Comparison of ENCODE assay signal across 8 cellular contexts in genomic region chr14:20681348-20682126, GRCh38. TPM values are rescaled to one million over a fixed set of nuclear protein-coding genes. Genes with fewer than 3 reads are reported as not detected.
DNase-seq lines count a peak whose midpoint lies in the region; ATAC-seq and TF ChIP-seq lines count a peak whose summit lies in the region.

No MANE protein-coding gene starts in this region.

- H3K9me2 ChIP-seq in GM23338 (ENCODE audit: insufficient read depth), result no peaks in the 10 kb centered on the region

- H3K27me3 ChIP-seq in GM23338 (ENCODE audit: insufficient read depth) (no peaks in the 10 kb centered on the region), skeletal muscle tissue (ENCODE audit: control insufficient read depth in 3 of 3, insufficient read depth in 3 of 3, low read length in 3 of 3) (no peaks in the 10 kb centered on the region)

- peak overlapping the region; percentile 80 for H3K4me2 ChIP-seq in GM23338

- peak overlapping the region; percentile 82; the same call in 1 of the 2 replicates for H3K27ac ChIP-seq in GM23338 (ENCODE audit: low read depth)
- peak overlapping the region; percentile 99 for H3K27ac ChIP-seq in skeletal muscle tissue (ENCODE audit: low read depth, low read length)

- H3K9me3 Mint-ChIP-seq in GM23338, result no peaks in the 10 kb centered on the region

- H3K4me3 ChIP-seq in GM23338 (peak overlapping the region; percentile 92), skeletal muscle tissue (ENCODE audit: low read length in 3 of 3) (peak overlapping the region; percentile 83 to 94 (median 88))

- no peaks in the 10 kb centered on the region for H4K20me1 ChIP-seq in GM23338 (replicated peaks; ENCODE audit: insufficient read depth)

- peaks cover 3% of the 10 kb centered on the region; the same call in 1 of the 2 replicates for H3F3A ChIP-seq in GM23338 (replicated peaks; ENCODE audit: low read depth)

- ATAC-seq in GM23338 (peak; percentile 8), GM21717 (IDR thresholded peaks at IDR 0.05; ENCODE audit: unreplicated experiment) (no peak)

- H3K4me1 ChIP-seq in GM23338 (ENCODE audit: insufficient read depth) (peaks cover 9% of the 10 kb centered on the region), skeletal muscle tissue (ENCODE audit: control insufficient read depth in 3 of 3, insufficient read depth in 3 of 3, low read length in 3 of 3) (peaks cover 29 to 43% (median 32%) of the 10 kb centered on the region in 3 donors)

- peak overlapping the region; percentile 87 for H2AFZ ChIP-seq in GM23338

- no peaks in the 10 kb centered on the region for H3K9me3 ChIP-seq in skeletal muscle tissue (ENCODE audit: control insufficient read depth in 3 of 3, low read length in 3 of 3)

- H3K27ac Mint-ChIP-seq in GM23338, result peak overlapping the region; percentile 91

- peak; percentile 89 for DNase-seq in DMS 273 treated with DMSO at 0.1 percent for 48 hours (lab: John Stamatoyannopoulos, UW)
- peak; percentile 92 for DNase-seq in GM23338 (ENCODE audit: low spot score)
- DNase-seq in NCI-H146 treated with DMSO at 0.1 percent for 48 hours (lab: John Stamatoyannopoulos, UW; ENCODE audit: unreplicated experiment), result peak; percentile 43
- peak; percentile 78 for DNase-seq in UCSD-AML1 (lab: John Stamatoyannopoulos, UW; ENCODE audit: unreplicated experiment)
- DNase-seq in brain pericyte (ENCODE audit: low read depth, low spot score), result peak; percentile 67
- peak; percentile 60 for DNase-seq in iPS-NIHi11 (ENCODE audit: low spot score)

- H3K79me2 ChIP-seq in GM23338 (replicated peaks; ENCODE audit: insufficient read depth), result no peaks in the 10 kb centered on the region

- H3K27me3 Mint-ChIP-seq in GM23338 (ENCODE audit: insufficient read depth, low read depth, poor library complexity), result peaks cover 13% of the 10 kb centered on the region

- peak overlapping the region; percentile 94 to 99 (median 97) for H3K9ac ChIP-seq in skeletal muscle tissue (ENCODE audit: low read depth in 1 of 3, low read length in 3 of 3)

- no peak overlapping the region for H3K4me3 Mint-ChIP-seq in GM23338

- H3K4me1 Mint-ChIP-seq in GM23338, result peaks cover 17% of the 10 kb centered on the region

- TF ChIP-seq CTCF in GM23338 (conservative IDR thresholded peaks at IDR 0.05; ENCODE audit: low read depth in 2 of 2), result no peak

- H3K36me3 Mint-ChIP-seq in GM23338 (ENCODE audit: low read depth), result no peaks in the 10 kb centered on the region; the same call in 2 of the 3 replicates

- H3K36me3 ChIP-seq in GM23338 (ENCODE audit: insufficient read depth) (no peaks in the 10 kb centered on the region), skeletal muscle tissue (ENCODE audit: control insufficient read depth in 3 of 3, insufficient read depth in 3 of 3, low read length in 3 of 3) (no peaks in the 10 kb centered on the region)

TF ChIP-seq in GM23338, 12 proteins besides CTCF, POLR2A, EP300 and RAD21:
- TF ChIP-seq CREB1 (CRISPR knock-in tag; IDR thresholded peaks at IDR 0.05; ENCODE audit: low read depth), result no peak
- TF ChIP-seq ZNF114 (CRISPR knock-in tag; IDR thresholded peaks at IDR 0.05), result no peak

RNA-seq across cellular contexts. Expression of gene RNASE4, which starts 2.8 kb away (rescaled TPM):
- total RNA-seq in GM23338 (2014; rRNA removed; shearing (Covaris generic)), result 1.6 and 2.0 TPM in 2 replicates
- 0.29 and 0.45 TPM in 2 replicates for polyA plus RNA-seq in GM23338 (2016; fragmentation: Nextera tagmentation; extraction: Ambion mirVana)
- 17.7 TPM for total RNA-seq in skeletal muscle tissue

RNA-seq across cellular contexts. Expression of gene ANG, which starts 7.0 kb away (rescaled TPM):
- total RNA-seq in GM23338 (2014; rRNA removed; shearing (Covaris generic)), result 2.3 and 5.1 TPM in 2 replicates
- polyA plus RNA-seq in GM23338 (2016; fragmentation: Nextera tagmentation; extraction: Ambion mirVana), result 3.7 and 5.0 TPM in 2 replicates
- 3.7 TPM for total RNA-seq in skeletal muscle tissue

RNA-seq across cellular contexts. Expression of gene OR6S1, which starts 40.0 kb away (rescaled TPM):
- not detected in 2 replicates for total RNA-seq in GM23338 (2014; rRNA removed; shearing (Covaris generic))
- polyA plus RNA-seq in GM23338 (2016; fragmentation: Nextera tagmentation; extraction: Ambion mirVana), result not detected in 2 replicates
- not detected for total RNA-seq in skeletal muscle tissue
